8 cellular contexts compared by ENCODE assay signal in the genomic region with DNA sequence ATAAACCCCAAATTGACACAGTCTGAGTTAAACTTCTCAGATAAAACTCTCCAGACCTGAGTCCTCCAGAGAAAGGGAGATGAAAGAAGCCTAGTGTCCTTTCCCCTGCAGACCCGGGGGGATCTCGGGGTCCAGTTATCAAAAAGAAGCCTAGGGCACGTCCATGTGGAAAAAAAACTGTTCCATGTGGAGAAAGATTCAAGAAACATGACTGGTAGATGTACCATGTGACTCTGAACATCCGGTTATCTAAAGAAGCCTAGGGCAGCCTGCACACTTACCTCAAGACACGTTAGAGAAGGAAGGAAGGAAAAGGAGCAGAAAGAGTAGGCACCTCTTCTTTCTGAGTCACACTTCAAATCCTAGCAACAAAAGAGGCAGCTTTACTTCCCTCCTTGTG.
"Had no signal": no experiment of that assay in that cellular context is flagged by ENCODE, and none has a peak within 500 bp of the region (broad histone marks: within the 10 kb centered on the region; RNA-seq: fewer than 3 reads in every experiment).

No MANE protein-coding gene starts in this region.

- FAIRE-seq: G401.6, GM12878, GM12891, GM12892, GM18507, GM19239 had no signal

- H3K4me3 ChIP-seq: GM12878 had no signal

- ATAC-seq: GM12878 had no signal

- DNase-seq: GDM1, GF-D8 had no signal
